Comparison of ENCODE assay signal across 8 cellular contexts in the genomic region with DNA sequence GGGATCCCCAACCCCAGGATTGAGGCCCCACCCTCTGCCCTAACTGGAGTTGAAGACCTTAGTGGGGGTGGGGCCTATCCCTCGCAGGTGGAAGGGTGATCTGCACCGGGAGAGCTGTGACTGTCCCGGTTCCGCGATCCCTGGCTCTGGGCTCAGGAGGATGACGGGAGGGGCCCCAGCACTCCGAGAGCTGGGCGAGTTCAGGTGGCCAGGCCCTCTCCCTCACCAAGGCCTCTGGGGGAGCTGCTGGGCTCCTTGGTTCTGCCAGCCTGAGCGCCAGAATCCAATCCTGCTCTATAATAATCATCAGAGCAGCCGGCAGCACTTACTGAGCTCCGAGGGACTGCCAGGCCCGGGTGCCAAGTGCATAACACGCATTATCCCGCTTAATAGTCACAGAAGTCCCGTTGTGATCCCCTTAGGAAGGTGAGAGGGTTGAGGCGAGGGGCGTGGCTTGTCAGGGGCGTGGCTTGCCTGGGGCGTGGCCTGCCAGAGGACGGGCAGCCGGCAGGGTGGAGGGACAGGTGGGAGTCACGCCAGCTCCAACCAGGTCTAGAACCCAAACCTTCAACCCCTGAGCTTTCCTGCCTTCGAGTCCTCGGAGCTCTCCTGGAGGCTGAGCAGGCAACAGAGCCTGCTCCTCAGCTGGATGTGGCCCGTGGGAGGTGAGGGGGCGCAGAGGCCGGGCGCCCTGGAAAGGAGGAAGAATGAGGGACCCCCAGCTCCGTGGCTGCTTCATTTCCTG. TPM values are rescaled to one million over a fixed set of nuclear protein-coding genes. Genes with fewer than 3 reads are reported as not detected.
DNase-seq lines count a peak whose midpoint lies in the region; ATAC-seq lines count a peak whose summit lies in the region.

No MANE protein-coding gene starts in this region.

- POLR2A ChIA-PET in activated CD4-positive, alpha-beta T cell treated with anti-CD3 and anti-CD28 coated beads, Interleukin-2, amount 10 ng/mL, durations not matched to agents 7 days and 5 days (lab: Charles Lee), result no interaction called here

- H3K9ac ChIP-seq in mesendoderm (ENCODE audit: low read length), result peak overlapping the region; percentile 71

- no peaks in the 10 kb centered on the region for H3K79me2 ChIP-seq in mesendoderm (ENCODE audit: control insufficient read depth, insufficient read depth, low read length)

- ATAC-seq in CD4-positive, CD25-positive, alpha-beta regulatory T cell (ENCODE audit: low read depth in 2 of 2), result peak; percentile 29 to 46
- no peak for ATAC-seq in HG03460 (IDR thresholded peaks at IDR 0.05; ENCODE audit: unreplicated experiment)

- H3K36me3 Mint-ChIP-seq in CD4-positive, CD25-positive, alpha-beta regulatory T cell, result no peaks in the 10 kb centered on the region
- H3K36me3 Mint-ChIP-seq in activated CD4-positive, alpha-beta T cell treated with anti-CD3 and anti-CD28 coated beads, Interleukin-2, amount 10 ng/mL, durations not matched to agents 7 days and 5 days (ENCODE audit: low read depth), result no peaks in the 10 kb centered on the region
- H3K36me3 Mint-ChIP-seq in dendritic cell treated with granulocyte-macrophage colony-stimulating factor and Interleukin-4, amounts not matched to agents 40 ng/mL and 50 ng/mL, for 4 days (ENCODE audit: low read depth), result no peaks in the 10 kb centered on the region

- DNase-seq in CD4-positive, CD25-positive, alpha-beta regulatory T cell, result peak; percentile 19 to 56 (median 45)
- DNase-seq in NAMALWA (ENCODE audit: low spot score), result peak; percentile 33
- peak; percentile 33 for DNase-seq in activated CD4-positive, alpha-beta T cell treated with anti-CD3 and anti-CD28 coated beads, Interleukin-2, amount 10 ng/mL, durations not matched to agents 7 days and 5 days
- DNase-seq in mesendoderm, result peak; percentile 85
- DNase-seq in stimulated activated CD8-positive, alpha-beta memory T cell treated with anti-CD3 and anti-CD28 coated beads, Interleukin-2, amount 100 ng/mL, for 48 hours (ENCODE audit: low read depth in 2 of 2), result peak; percentile 14 to 69
- no peak for DNase-seq in inferior parietal cortex (ENCODE audit: extremely low spot score)

- peaks cover 0 to 12% (median 7%) of the 10 kb centered on the region in 4 donors for H3K4me1 Mint-ChIP-seq in CD4-positive, CD25-positive, alpha-beta regulatory T cell
- peaks cover 7% of the 10 kb centered on the region for H3K4me1 Mint-ChIP-seq in activated CD4-positive, alpha-beta T cell treated with anti-CD3 and anti-CD28 coated beads, Interleukin-2, amount 10 ng/mL, durations not matched to agents 7 days and 5 days
- H3K4me1 Mint-ChIP-seq in dendritic cell treated with granulocyte-macrophage colony-stimulating factor and Interleukin-4, amounts not matched to agents 40 ng/mL and 50 ng/mL, for 4 days (ENCODE audit: low read depth), result peaks cover 14% of the 10 kb centered on the region

- peaks cover 0 to 3% (median 0%) of the 10 kb centered on the region in 7 donors for H3K9me3 Mint-ChIP-seq in CD4-positive, CD25-positive, alpha-beta regulatory T cell
- H3K9me3 Mint-ChIP-seq in activated CD4-positive, alpha-beta T cell treated with anti-CD3 and anti-CD28 coated beads, Interleukin-2, amount 10 ng/mL, durations not matched to agents 7 days and 5 days, result no peaks in the 10 kb centered on the region
- H3K9me3 Mint-ChIP-seq in dendritic cell treated with granulocyte-macrophage colony-stimulating factor and Interleukin-4, amounts not matched to agents 40 ng/mL and 50 ng/mL, for 4 days, result no peaks in the 10 kb centered on the region

- H3K27ac Mint-ChIP-seq in CD4-positive, CD25-positive, alpha-beta regulatory T cell, result no peak overlapping the region
- no peak overlapping the region for H3K27ac Mint-ChIP-seq in activated CD4-positive, alpha-beta T cell treated with anti-CD3 and anti-CD28 coated beads, Interleukin-2, amount 10 ng/mL, durations not matched to agents 7 days and 5 days
- H3K27ac Mint-ChIP-seq in dendritic cell treated with granulocyte-macrophage colony-stimulating factor and Interleukin-4, amounts not matched to agents 40 ng/mL and 50 ng/mL, for 4 days, result no peak overlapping the region

- H2AK5ac ChIP-seq in mesendoderm (ENCODE audit: low read length), result no peak overlapping the region

- H4K5ac ChIP-seq in mesendoderm (ENCODE audit: low read length), result no peak overlapping the region

- no peak overlapping the region for H3K23ac ChIP-seq in mesendoderm (ENCODE audit: low read length)

- H2BK5ac ChIP-seq in mesendoderm (ENCODE audit: low read length), result no peak overlapping the region

- H3K4ac ChIP-seq in mesendoderm (ENCODE audit: low read depth, low read length), result peak overlapping the region; percentile 56

- peak overlapping the region; percentile 52 to 83 (median 75) for H3K4me3 Mint-ChIP-seq in CD4-positive, CD25-positive, alpha-beta regulatory T cell
- no peak overlapping the region for H3K4me3 Mint-ChIP-seq in activated CD4-positive, alpha-beta T cell treated with anti-CD3 and anti-CD28 coated beads, Interleukin-2, amount 10 ng/mL, durations not matched to agents 7 days and 5 days
- H3K4me3 Mint-ChIP-seq in dendritic cell treated with granulocyte-macrophage colony-stimulating factor and Interleukin-4, amounts not matched to agents 40 ng/mL and 50 ng/mL, for 4 days, result peak overlapping the region; percentile 57

- H2BK120ac ChIP-seq in mesendoderm (ENCODE audit: low read depth, low read length), result no peak overlapping the region

- H3K27ac ChIP-seq in CD4-positive, CD25-positive, alpha-beta regulatory T cell (ENCODE audit: insufficient read depth, low read length, poor library complexity, severe bottlenecking), result no peak overlapping the region
- no peak overlapping the region for H3K27ac ChIP-seq in mesendoderm (ENCODE audit: low read depth, low read length)

- no peaks in the 10 kb centered on the region for H3K79me1 ChIP-seq in mesendoderm (ENCODE audit: low read length)

- H4K8ac ChIP-seq in mesendoderm (ENCODE audit: low read depth, low read length), result no peak overlapping the region

- H3K4me3 ChIP-seq in CD4-positive, CD25-positive, alpha-beta regulatory T cell (ENCODE audit: low read depth, low read length), result no peak overlapping the region
- peak overlapping the region; percentile 48 for H3K4me3 ChIP-seq in mesendoderm (ENCODE audit: low read length)

- peak overlapping the region; percentile 100 for H3K4me2 ChIP-seq in mesendoderm (ENCODE audit: low read length)

- H2BK15ac ChIP-seq in mesendoderm (replicated peaks; ENCODE audit: low read depth), result no peak overlapping the region

- peaks cover 3% of the 10 kb centered on the region for H3K27me3 ChIP-seq in CD4-positive, CD25-positive, alpha-beta regulatory T cell (ENCODE audit: control insufficient read depth, insufficient read depth, low read length)
- H3K27me3 ChIP-seq in mesendoderm (ENCODE audit: insufficient read depth, low read length, poor library complexity), result no peaks in the 10 kb centered on the region

- peak overlapping the region; percentile 89 for H3K56ac ChIP-seq in mesendoderm (ENCODE audit: low read length)

- H3K36me3 ChIP-seq in CD4-positive, CD25-positive, alpha-beta regulatory T cell (ENCODE audit: control insufficient read depth, insufficient read depth, low read length), result no peaks in the 10 kb centered on the region
- no peaks in the 10 kb centered on the region for H3K36me3 ChIP-seq in mesendoderm (ENCODE audit: control insufficient read depth, insufficient read depth, low read length)

- peak overlapping the region; percentile 56 for H3K18ac ChIP-seq in mesendoderm (ENCODE audit: low read length)

- H3K27me3 Mint-ChIP-seq in CD4-positive, CD25-positive, alpha-beta regulatory T cell, result peaks cover 57% of the 10 kb centered on the region
- H3K27me3 Mint-ChIP-seq in activated CD4-positive, alpha-beta T cell treated with anti-CD3 and anti-CD28 coated beads, Interleukin-2, amount 10 ng/mL, durations not matched to agents 7 days and 5 days, result peaks cover 48% of the 10 kb centered on the region
- H3K27me3 Mint-ChIP-seq in dendritic cell treated with granulocyte-macrophage colony-stimulating factor and Interleukin-4, amounts not matched to agents 40 ng/mL and 50 ng/mL, for 4 days, result peaks cover 89% of the 10 kb centered on the region

- H3K4me1 ChIP-seq in CD4-positive, CD25-positive, alpha-beta regulatory T cell (ENCODE audit: control insufficient read depth, insufficient read depth, low read length, poor library complexity, severe bottlenecking), result peaks cover 12% of the 10 kb centered on the region
- H3K4me1 ChIP-seq in mesendoderm (ENCODE audit: control insufficient read depth, low read depth, low read length), result peaks cover 9% of the 10 kb centered on the region

- intact Hi-C loops in dendritic cell treated with granulocyte-macrophage colony-stimulating factor and Interleukin-4, amounts not matched to agents 40 ng/mL and 50 ng/mL, for 4 days (cut with micrococcal nuclease), result no loop called here

- CTCF ChIA-PET in activated CD4-positive, alpha-beta T cell treated with anti-CD3 and anti-CD28 coated beads, Interleukin-2, amount 10 ng/mL, durations not matched to agents 7 days and 5 days (lab: Charles Lee), result no interaction called here

- no CpG with 5 or more reads among the region's 29 CpGs for whole genome bisulfite sequencing in mesendoderm (ENCODE audit: extremely low coverage, insufficient coverage, low lambda C conversion rate)

- H3K9me3 ChIP-seq in CD4-positive, CD25-positive, alpha-beta regulatory T cell (ENCODE audit: control insufficient read depth in 2 of 2, low read length in 2 of 2), result no peaks in the 10 kb centered on the region

RNA-seq across cellular contexts. Expression of a gene that starts 7.2 kb away (rescaled TPM):
- total RNA-seq in CD4-positive, CD25-positive, alpha-beta regulatory T cell, result 0.20 TPM
- polyA plus RNA-seq in CD4-positive, CD25-positive, alpha-beta regulatory T cell, result not detected
- total RNA-seq in activated CD4-positive, alpha-beta T cell treated with anti-CD3 and anti-CD28 coated beads, Interleukin-2, amount 10 ng/mL, durations not matched to agents 7 days and 5 days, result not detected
- 5.0 TPM for polyA plus RNA-seq in mesendoderm (2013, experiment 1 of 2)
- 4.8 TPM for polyA plus RNA-seq in mesendoderm (2013, experiment 2 of 2)
